25 cellular contexts compared by ENCODE assay signal in genomic region chr22:49072996-49073645, GRCh38.
A peak's percentile ranks its signal among the peaks of the same experiment; 100 is the strongest.
DNase-seq lines count a peak whose midpoint lies in the region; ATAC-seq and TF ChIP-seq lines count a peak whose summit lies in the region.
"Had no signal": no experiment of that assay in that cellular context is flagged by ENCODE, and none has a peak within 500 bp of the region (broad histone marks: within the 10 kb centered on the region; RNA-seq: fewer than 3 reads in every experiment).

No MANE protein-coding gene starts in this region.

- H3K4me3 ChIP-seq in heart right ventricle (no peak overlapping the region), upper lobe of right lung (no peak overlapping the region), foreskin fibroblast (ENCODE audit: low read depth in 1 of 2, low read length in 2 of 2) (no peak overlapping the region)
- H3K4me3 ChIP-seq: BLaER1, GM12878 had no signal

- DNase-seq in cardiac septum (ENCODE audit: low spot score): peak; percentile 63
- DNase-seq in heart right ventricle: no peak
- peak; percentile 59 for DNase-seq in mesenteric fat pad (ENCODE audit: low spot score)
- peak; percentile 36 for DNase-seq in posterior vena cava (ENCODE audit: low spot score)
- DNase-seq in upper lobe of right lung: peak; percentile 37
- no peak for DNase-seq in SIG-M5 (lab: John Stamatoyannopoulos, UW)
- DNase-seq in stimulated activated CD4-positive, alpha-beta T cell treated with anti-CD3 and anti-CD28 coated beads, Interleukin-4, amount 100 ng/mL, for 4 hours: no peak
- DNase-seq in foreskin fibroblast: no peak
- DNase-seq: 8988T; ACHN; BE2C; C1 segment of cervical spinal cord; CD4-positive, alpha-beta memory T cell; CD4-positive, CD25-positive, alpha-beta regulatory T cell; CD8-positive, alpha-beta memory T cell; COR-L47; DMS 273 treated with DMSO at 0.1 percent for 48 hours; DMS153; DMS53; DMS79; DND-41; EL; GDM1 had no signal

- no peaks in the 10 kb centered on the region for H3K9me3 ChIP-seq in heart right ventricle
- no peaks in the 10 kb centered on the region for H3K9me3 ChIP-seq in upper lobe of right lung
- H3K9me3 ChIP-seq: BE2C, BLaER1 had no signal

- TF ChIP-seq CTCF in heart right ventricle (IDR thresholded peaks at IDR 0.05) (no peak), upper lobe of right lung (IDR thresholded peaks at IDR 0.05) (no peak), foreskin fibroblast (IDR thresholded peaks at IDR 0.05; ENCODE audit: low read depth, low read length) (no peak)

- H3K27me3 ChIP-seq in heart right ventricle (peaks cover 0 to 51% (median 28%) of the 10 kb centered on the region in 7 donors), upper lobe of right lung (peaks cover 6% of the 10 kb centered on the region)
- H3K27me3 ChIP-seq: BE2C, BLaER1 had no signal

- H3K36me3 ChIP-seq in heart right ventricle (no peaks in the 10 kb centered on the region), upper lobe of right lung (no peaks in the 10 kb centered on the region)
- H3K36me3 ChIP-seq: BE2C, BLaER1 had no signal

- WGBS in heart right ventricle, 2 donors: 91 to 94% methylated on average over 8 of the region's 8 CpGs

- intact Hi-C loops in cardiac septum (cut with DNase I): no loop called here
- intact Hi-C loops in heart right ventricle (cut with DNase I): loop anchor here in 1 of 10 donors (10.0 kb wide), 1 partner anchor 212 kb away; no protein-coding TSS in a partner anchor
- intact Hi-C loops in posterior vena cava (cut with DNase I): no loop called here
- intact Hi-C loops in upper lobe of right lung (cut with DNase I): no loop called here

- no peaks in the 10 kb centered on the region for H3K4me1 ChIP-seq in heart right ventricle
- no peaks in the 10 kb centered on the region for H3K4me1 ChIP-seq in upper lobe of right lung
- H3K4me1 ChIP-seq: BE2C, BLaER1 had no signal

- H3K27ac ChIP-seq in heart right ventricle (no peak overlapping the region), upper lobe of right lung (no peak overlapping the region)
- H3K27ac ChIP-seq: BLaER1 had no signal

- no peak for ATAC-seq in heart right ventricle
- ATAC-seq in upper lobe of right lung: no peak
- ATAC-seq: GM12878 had no signal

Comparison
In these comparisons a context has a peak if more than half of its experiments do, and no peak if none do; other contexts are left out.
1. DNase-seq: peak in cardiac septum (single experiment), mesenteric fat pad (single experiment), posterior vena cava (single experiment) and upper lobe of right lung (single experiment); none in heart right ventricle (0 of 2), SIG-M5 (single experiment), stimulated activated CD4-positive, alpha-beta T cell treated with anti-CD3 and anti-CD28 coated beads, Interleukin-4, amount 100 ng/mL, for 4 hours (0 of 2) and foreskin fibroblast (0 of 2).